ENCODE assay signal across 9 cellular contexts in the genomic region with DNA sequence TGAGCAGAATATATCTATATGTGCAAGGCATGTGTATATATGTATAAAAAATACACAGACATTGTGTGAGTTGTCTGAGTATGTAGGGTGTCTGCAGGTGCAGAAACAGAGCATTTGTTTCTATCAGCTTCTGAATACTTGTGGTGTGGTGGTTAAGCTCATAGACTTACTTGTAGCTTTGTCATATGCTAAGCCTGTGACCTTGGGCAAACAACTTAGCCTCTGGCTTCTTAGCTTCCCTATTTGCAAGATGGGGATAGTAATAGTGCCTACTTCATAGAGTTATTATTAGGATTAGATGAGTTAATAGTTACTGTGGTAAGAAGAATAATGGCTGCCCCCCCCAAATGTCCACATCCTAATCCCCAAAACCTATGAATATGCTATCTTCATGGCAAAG. TPM values are rescaled to one million over a fixed set of nuclear protein-coding genes. Genes with fewer than 3 reads are reported as not detected.
"Had no signal": no experiment of that assay in that cellular context is flagged by ENCODE, and none has a peak within 500 bp of the region (broad histone marks: within the 10 kb centered on the region; RNA-seq: fewer than 3 reads in every experiment).

No MANE protein-coding gene starts in this region.

- H3K9me3 Mint-ChIP-seq: GM23338, IgD-negative memory B cell had no signal

- H3K27ac ChIP-seq: HL-60 had no signal

- H3K4me3 ChIP-seq: GM23338 had no signal

- H3K4me3 Mint-ChIP-seq: H9, IgD-negative memory B cell had no signal

- H2AFZ ChIP-seq: GM23338 had no signal

- H3K27ac Mint-ChIP-seq: GM23338, H9, IgD-negative memory B cell had no signal

- H3K4me2 ChIP-seq: GM23338 had no signal

- DNase-seq: H9, HCEC 1CT, KBM-7 had no signal

- ATAC-seq: GM23338, HepG2 had no signal

RNA-seq across cellular contexts. Expression of a gene that starts 28.2 kb away (rescaled TPM):
- total RNA-seq: GM23338, H1, H9, HepG2, HT1080 had no signal
- polyA plus RNA-seq: GM23338, HepG2, IgD-negative memory B cell had no signal
